15 cellular contexts compared by ENCODE assay signal in the genomic region with DNA sequence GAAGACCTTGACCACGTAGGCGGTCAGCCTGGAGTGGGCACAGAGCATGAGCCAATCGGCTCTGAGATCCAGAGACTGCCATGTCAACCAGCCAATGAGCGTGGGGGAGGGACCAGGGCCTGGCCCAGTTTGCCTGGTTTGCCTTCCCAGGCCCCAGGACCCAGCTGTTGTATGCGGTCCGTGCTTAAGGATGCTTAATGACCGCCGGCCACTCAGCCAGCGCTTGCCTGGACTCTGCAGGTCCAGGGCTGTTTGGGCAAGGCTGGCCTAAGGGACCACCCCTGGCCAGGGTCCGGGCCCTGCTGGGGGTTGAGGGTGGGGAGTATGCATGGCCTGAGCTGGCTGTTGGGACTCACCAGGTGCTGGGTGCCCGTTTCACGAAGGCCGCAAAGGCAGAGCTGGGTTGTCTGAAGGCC. TPM values are rescaled to one million over a fixed set of nuclear protein-coding genes. Genes with fewer than 3 reads are reported as not detected.
"Had no signal": no experiment of that assay in that cellular context is flagged by ENCODE, and none has a peak within 500 bp of the region (broad histone marks: within the 10 kb centered on the region; RNA-seq: fewer than 3 reads in every experiment).

No MANE protein-coding gene starts in this region.

- H3K9me3 ChIP-seq: left lung, mucosa of descending colon, neutrophil, tibial nerve had no signal

- H3K27ac Mint-ChIP-seq: activated naive CD4-positive, alpha-beta T cell treated with anti-CD3 and anti-CD28 coated beads, Interleukin-2, amount 10 ng/mL, durations not matched to agents 7 days and 5 days; activated T-helper 2 cell treated with anti-CD3 and anti-CD28 coated beads, Interferon-gamma antibody, Interleukin-2, Interleukin-4, amounts not matched to agents 10 μg/mL and 5 μg/mL and 100 μg/mL, durations not matched to agents 14 hours and 24 hours and 36 hours had no signal

- H3K36me3 ChIP-seq: neutrophil had no signal

- ATAC-seq: mucosa of descending colon; naive thymus-derived CD8-positive, alpha-beta T cell had no signal

- H3K4me3 ChIP-seq: left lung, mucosa of descending colon, tibial nerve had no signal

- DNase-seq: activated CD4-positive, alpha-beta T cell treated with anti-CD3 and anti-CD28 coated beads for 1 hour; activated CD4-positive, alpha-beta T cell treated with anti-CD3 and anti-CD28 coated beads, Interleukin-2, amount 50 U/mL, for 4 hours; activated naive CD4-positive, alpha-beta T cell treated with anti-CD3 and anti-CD28 coated beads, Interleukin-2, amount 10 ng/mL, durations not matched to agents 7 days and 5 days; islet precursor cell; left lung; naive thymus-derived CD8-positive, alpha-beta T cell; retina; stimulated activated CD4-positive, alpha-beta T cell treated with anti-CD3 and anti-CD28 coated beads, Interleukin-4, amount 100 ng/mL, for 1 hour; stimulated activated naive CD4-positive, alpha-beta T cell; T-helper 1 cell; T1000 had no signal

- H3K4me1 ChIP-seq: left lung, tibial nerve had no signal

- H3K27ac ChIP-seq: left lung, neutrophil, tibial nerve had no signal

- H3K36me3 Mint-ChIP-seq: activated naive CD4-positive, alpha-beta T cell treated with anti-CD3 and anti-CD28 coated beads, Interleukin-2, amount 10 ng/mL, durations not matched to agents 7 days and 5 days; naive thymus-derived CD8-positive, alpha-beta T cell had no signal

- H3K27me3 ChIP-seq: left lung, tibial nerve had no signal

- H3K4me3 Mint-ChIP-seq: activated naive CD4-positive, alpha-beta T cell treated with anti-CD3 and anti-CD28 coated beads, Interleukin-2, amount 10 ng/mL, durations not matched to agents 7 days and 5 days; naive thymus-derived CD8-positive, alpha-beta T cell had no signal

RNA-seq across cellular contexts. Expression of a gene that starts 27.4 kb away (rescaled TPM):
- polyA plus RNA-seq: naive thymus-derived CD8-positive, alpha-beta T cell had no signal
